ENCODE assay signal across 1 cellular context in the genomic region with DNA sequence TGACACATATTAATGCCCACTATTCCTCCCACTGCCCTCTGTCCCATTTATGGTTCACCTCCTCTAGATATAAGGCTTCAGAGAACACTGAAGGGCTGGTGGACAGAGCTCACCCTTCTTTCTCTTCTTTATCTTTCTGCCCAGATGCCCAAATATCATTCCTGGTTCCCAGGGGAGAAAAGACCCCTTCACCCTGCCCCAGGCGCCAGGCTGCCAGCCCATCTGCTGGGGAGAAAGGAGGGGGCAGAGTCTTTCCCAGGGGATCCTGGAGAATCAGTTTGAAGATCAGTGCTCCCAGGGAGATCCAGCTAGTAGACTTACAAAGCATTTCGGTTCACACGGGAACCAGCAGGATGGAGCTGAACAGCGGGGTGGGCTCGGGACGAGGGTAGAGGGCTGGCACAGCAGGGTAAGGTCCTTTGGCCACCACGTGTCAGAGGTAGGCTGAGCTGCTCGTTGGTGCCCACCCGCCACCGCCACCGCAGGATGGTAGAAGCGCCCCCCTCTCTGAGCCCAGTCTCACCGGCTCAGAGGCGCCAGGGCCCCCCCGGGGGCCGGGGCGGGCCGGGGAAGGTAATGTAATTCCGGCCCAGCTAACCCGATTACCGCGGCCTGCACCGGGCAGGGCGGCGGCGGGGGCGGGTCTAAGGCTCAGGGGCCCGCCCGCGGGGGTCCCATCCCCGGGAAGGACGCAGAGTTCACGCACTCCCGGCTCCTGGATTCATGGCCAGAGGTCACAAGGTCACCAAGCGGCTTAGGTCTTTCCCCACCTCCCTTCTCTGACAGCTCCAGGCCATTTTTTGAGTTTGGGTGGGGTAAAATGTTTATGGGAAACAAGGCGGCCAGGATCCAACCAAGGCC.
TF ChIP-seq lines count a peak whose summit lies in the region.

No MANE protein-coding gene starts in this region.

TF ChIP-seq in HepG2, 621 proteins besides CTCF, POLR2A, EP300 and RAD21 (continued from another document and continues in another):
- TF ChIP-seq ZNF597 (CRISPR knock-in tag; IDR thresholded peaks at IDR 0.05), result no peak
- no peak; the same call in 1 of the 2 replicates for TF ChIP-seq ZNF574 (CRISPR knock-in tag; IDR thresholded peaks at IDR 0.05)
- TF ChIP-seq MXD4 (CRISPR knock-in tag; IDR thresholded peaks at IDR 0.05), result no peak
- peak in 1 of 2 experiments; percentile 39; a peak in 1 of 4 replicates for TF ChIP-seq KLF16 (CRISPR knock-in tag; IDR thresholded peaks at IDR 0.05)
- no peak for TF ChIP-seq ZNF782 (CRISPR knock-in tag; IDR thresholded peaks at IDR 0.05; ENCODE audit: borderline replicate concordance)
- no peak for TF ChIP-seq MBNL3 (CRISPR knock-in tag; conservative IDR thresholded peaks at IDR 0.05)
- 0 out of 2 replicates have a peak, but pooled peaks have one; percentile 23 for TF ChIP-seq HMGXB3 (CRISPR knock-in tag; IDR thresholded peaks at IDR 0.05; ENCODE audit: borderline replicate concordance)
- TF ChIP-seq ZNF20 (CRISPR knock-in tag; IDR thresholded peaks at IDR 0.05), result no peak
- peak; percentile 52; the same call in 1 of the 2 replicates for TF ChIP-seq NRL (CRISPR knock-in tag; IDR thresholded peaks at IDR 0.05; ENCODE audit: borderline replicate concordance)
- TF ChIP-seq THAP8 (CRISPR knock-in tag; IDR thresholded peaks at IDR 0.05; ENCODE audit: borderline replicate concordance), result no peak
- TF ChIP-seq YEATS4 (CRISPR knock-in tag; IDR thresholded peaks at IDR 0.05; ENCODE audit: borderline replicate concordance), result no peak
- TF ChIP-seq KLF15 (CRISPR knock-in tag; IDR thresholded peaks at IDR 0.05; ENCODE audit: borderline replicate concordance), result no peak
- peak; percentile 66; the same call in 1 of the 2 replicates for TF ChIP-seq ZFX (CRISPR knock-in tag; IDR thresholded peaks at IDR 0.05; ENCODE audit: low read depth)
- TF ChIP-seq MAFF (IDR thresholded peaks at IDR 0.05; ENCODE audit: low read depth, low read length), result no peak
- no peak; the same call in 1 of the 2 replicates for TF ChIP-seq ZNF280B (CRISPR knock-in tag; IDR thresholded peaks at IDR 0.05; ENCODE audit: borderline replicate concordance)
- TF ChIP-seq TAF15 (IDR thresholded peaks at IDR 0.05; ENCODE audit: low read depth, low read length, poor library complexity, severe bottlenecking), result peak; percentile 41
- peak; percentile 64 for TF ChIP-seq RBFOX2 (IDR thresholded peaks at IDR 0.05; ENCODE audit: low read depth, low read length)
- peak; percentile 47; the same call in 1 of the 2 replicates for TF ChIP-seq ZNF607 (CRISPR knock-in tag; IDR thresholded peaks at IDR 0.05; ENCODE audit: borderline replicate concordance)
- TF ChIP-seq ZFP36L1 (CRISPR knock-in tag; IDR thresholded peaks at IDR 0.05), result no peak
- TF ChIP-seq MAZ (IDR thresholded peaks at IDR 0.05; ENCODE audit: borderline replicate concordance, low read depth, low read length), result no peak
- TF ChIP-seq MAZ (CRISPR knock-in tag; IDR thresholded peaks at IDR 0.05; ENCODE audit: low read depth), result peak; percentile 48; the same call in 1 of the 2 replicates
- TF ChIP-seq ZNF704 (CRISPR knock-in tag; IDR thresholded peaks at IDR 0.05; ENCODE audit: borderline replicate concordance), result no peak
- TF ChIP-seq ZNF383 (CRISPR knock-in tag; IDR thresholded peaks at IDR 0.05; ENCODE audit: borderline replicate concordance), result no peak
- no peak for TF ChIP-seq TRIM24 (CRISPR knock-in tag; IDR thresholded peaks at IDR 0.05)
- TF ChIP-seq ZBTB34 (CRISPR knock-in tag; IDR thresholded peaks at IDR 0.05), result no peak
- TF ChIP-seq SRSF4 (IDR thresholded peaks at IDR 0.05; ENCODE audit: low read depth, low read length, poor library complexity, severe bottlenecking), result no peak
- TF ChIP-seq, protein P1, sequence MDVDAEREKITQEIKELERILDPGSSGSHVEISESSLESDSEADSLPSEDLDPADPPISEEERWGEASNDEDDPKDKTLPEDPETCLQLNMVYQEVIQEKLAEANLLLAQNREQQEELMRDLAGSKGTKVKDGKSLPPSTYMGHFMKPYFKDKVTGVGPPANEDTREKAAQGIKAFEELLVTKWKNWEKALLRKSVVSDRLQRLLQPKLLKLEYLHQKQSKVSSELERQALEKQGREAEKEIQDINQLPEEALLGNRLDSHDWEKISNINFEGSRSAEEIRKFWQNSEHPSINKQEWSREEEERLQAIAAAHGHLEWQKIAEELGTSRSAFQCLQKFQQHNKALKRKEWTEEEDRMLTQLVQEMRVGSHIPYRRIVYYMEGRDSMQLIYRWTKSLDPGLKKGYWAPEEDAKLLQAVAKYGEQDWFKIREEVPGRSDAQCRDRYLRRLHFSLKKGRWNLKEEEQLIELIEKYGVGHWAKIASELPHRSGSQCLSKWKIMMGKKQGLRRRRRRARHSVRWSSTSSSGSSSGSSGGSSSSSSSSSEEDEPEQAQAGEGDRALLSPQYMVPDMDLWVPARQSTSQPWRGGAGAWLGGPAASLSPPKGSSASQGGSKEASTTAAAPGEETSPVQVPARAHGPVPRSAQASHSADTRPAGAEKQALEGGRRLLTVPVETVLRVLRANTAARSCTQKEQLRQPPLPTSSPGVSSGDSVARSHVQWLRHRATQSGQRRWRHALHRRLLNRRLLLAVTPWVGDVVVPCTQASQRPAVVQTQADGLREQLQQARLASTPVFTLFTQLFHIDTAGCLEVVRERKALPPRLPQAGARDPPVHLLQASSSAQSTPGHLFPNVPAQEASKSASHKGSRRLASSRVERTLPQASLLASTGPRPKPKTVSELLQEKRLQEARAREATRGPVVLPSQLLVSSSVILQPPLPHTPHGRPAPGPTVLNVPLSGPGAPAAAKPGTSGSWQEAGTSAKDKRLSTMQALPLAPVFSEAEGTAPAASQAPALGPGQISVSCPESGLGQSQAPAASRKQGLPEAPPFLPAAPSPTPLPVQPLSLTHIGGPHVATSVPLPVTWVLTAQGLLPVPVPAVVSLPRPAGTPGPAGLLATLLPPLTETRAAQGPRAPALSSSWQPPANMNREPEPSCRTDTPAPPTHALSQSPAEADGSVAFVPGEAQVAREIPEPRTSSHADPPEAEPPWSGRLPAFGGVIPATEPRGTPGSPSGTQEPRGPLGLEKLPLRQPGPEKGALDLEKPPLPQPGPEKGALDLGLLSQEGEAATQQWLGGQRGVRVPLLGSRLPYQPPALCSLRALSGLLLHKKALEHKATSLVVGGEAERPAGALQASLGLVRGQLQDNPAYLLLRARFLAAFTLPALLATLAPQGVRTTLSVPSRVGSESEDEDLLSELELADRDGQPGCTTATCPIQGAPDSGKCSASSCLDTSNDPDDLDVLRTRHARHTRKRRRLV (CRISPR knock-in tag; IDR thresholded peaks at IDR 0.05), result no peak
- no peak for TF ChIP-seq ZFP36 (IDR thresholded peaks at IDR 0.05; ENCODE audit: borderline replicate concordance, low read depth, low read length, partially characterized antibody)
- TF ChIP-seq, protein P2, sequence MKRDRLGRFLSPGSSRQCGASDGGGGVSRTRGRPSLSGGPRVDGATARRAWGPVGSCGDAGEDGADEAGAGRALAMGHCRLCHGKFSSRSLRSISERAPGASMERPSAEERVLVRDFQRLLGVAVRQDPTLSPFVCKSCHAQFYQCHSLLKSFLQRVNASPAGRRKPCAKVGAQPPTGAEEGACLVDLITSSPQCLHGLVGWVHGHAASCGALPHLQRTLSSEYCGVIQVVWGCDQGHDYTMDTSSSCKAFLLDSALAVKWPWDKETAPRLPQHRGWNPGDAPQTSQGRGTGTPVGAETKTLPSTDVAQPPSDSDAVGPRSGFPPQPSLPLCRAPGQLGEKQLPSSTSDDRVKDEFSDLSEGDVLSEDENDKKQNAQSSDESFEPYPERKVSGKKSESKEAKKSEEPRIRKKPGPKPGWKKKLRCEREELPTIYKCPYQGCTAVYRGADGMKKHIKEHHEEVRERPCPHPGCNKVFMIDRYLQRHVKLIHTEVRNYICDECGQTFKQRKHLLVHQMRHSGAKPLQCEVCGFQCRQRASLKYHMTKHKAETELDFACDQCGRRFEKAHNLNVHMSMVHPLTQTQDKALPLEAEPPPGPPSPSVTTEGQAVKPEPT (CRISPR knock-in tag; IDR thresholded peaks at IDR 0.05; ENCODE audit: low read depth), result no peak
